1 cellular context compared by ENCODE assay signal in the genomic region with DNA sequence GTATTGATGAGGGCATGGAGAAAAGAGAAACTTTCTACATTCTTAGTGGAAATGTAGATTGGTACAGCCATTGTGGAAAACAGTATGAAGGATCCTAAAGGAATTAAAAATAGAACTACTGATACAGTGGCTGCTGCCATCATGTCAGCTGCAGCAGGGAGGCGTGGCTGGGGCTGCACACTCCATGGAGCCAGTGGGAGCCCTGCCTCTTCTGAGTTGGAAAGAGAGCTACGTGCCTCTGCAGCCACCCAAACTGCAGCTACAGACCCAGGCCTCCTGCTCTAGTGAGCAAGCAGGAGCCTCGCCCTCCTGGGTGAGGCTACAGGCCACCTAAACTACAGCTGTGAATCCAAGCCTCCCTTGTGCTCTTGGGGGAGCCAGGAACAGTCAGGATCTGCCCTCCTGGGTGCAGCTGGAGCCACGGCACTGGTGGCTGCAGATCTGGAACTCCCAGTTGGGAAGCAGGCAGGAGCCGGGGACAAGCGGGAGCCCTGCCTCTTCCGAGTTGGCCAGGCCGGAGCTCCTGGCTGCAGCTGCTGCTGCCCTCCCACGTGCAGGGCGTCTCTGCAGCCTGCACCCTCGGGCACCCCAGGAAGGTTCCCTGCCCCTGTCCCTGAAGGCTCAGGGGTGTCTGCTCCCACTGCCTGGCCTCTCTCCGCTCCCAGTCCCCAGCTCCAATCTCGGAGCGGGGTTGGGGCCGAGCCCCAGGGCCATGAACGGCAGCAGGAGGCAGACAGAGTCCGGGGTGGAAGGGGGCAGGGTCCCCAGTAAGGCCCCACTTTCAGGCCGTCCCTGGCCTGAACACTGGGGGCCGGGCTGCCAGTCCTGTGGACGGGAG.
TF ChIP-seq lines count a peak whose summit lies in the region.

No MANE protein-coding gene starts in this region.

TF ChIP-seq in HepG2, 621 proteins besides CTCF, POLR2A, EP300 and RAD21 (continued from another document):
- TF ChIP-seq ZFX (CRISPR knock-in tag; IDR thresholded peaks at IDR 0.05; ENCODE audit: low read depth), result peak; percentile 71
- 0 out of 2 replicates have a peak, but pooled peaks have one; percentile 19 for TF ChIP-seq KDM5B (CRISPR knock-in tag; IDR thresholded peaks at IDR 0.05; ENCODE audit: borderline replicate concordance)
- TF ChIP-seq NFKB2 (CRISPR knock-in tag; IDR thresholded peaks at IDR 0.05; ENCODE audit: borderline replicate concordance), result peak; percentile 63; the same call in 1 of the 2 replicates
- TF ChIP-seq ZMYM3 (CRISPR knock-in tag; IDR thresholded peaks at IDR 0.05), result peak; percentile 46; the same call in 1 of the 2 replicates
- TF ChIP-seq RCOR2 (CRISPR knock-in tag; IDR thresholded peaks at IDR 0.05), result no peak
- TF ChIP-seq MAX (IDR thresholded peaks at IDR 0.05), result peak; percentile 38; the same call in 1 of the 2 replicates
- no peak for TF ChIP-seq ZNF44 (CRISPR knock-in tag; IDR thresholded peaks at IDR 0.05)
- TF ChIP-seq, protein P1, sequence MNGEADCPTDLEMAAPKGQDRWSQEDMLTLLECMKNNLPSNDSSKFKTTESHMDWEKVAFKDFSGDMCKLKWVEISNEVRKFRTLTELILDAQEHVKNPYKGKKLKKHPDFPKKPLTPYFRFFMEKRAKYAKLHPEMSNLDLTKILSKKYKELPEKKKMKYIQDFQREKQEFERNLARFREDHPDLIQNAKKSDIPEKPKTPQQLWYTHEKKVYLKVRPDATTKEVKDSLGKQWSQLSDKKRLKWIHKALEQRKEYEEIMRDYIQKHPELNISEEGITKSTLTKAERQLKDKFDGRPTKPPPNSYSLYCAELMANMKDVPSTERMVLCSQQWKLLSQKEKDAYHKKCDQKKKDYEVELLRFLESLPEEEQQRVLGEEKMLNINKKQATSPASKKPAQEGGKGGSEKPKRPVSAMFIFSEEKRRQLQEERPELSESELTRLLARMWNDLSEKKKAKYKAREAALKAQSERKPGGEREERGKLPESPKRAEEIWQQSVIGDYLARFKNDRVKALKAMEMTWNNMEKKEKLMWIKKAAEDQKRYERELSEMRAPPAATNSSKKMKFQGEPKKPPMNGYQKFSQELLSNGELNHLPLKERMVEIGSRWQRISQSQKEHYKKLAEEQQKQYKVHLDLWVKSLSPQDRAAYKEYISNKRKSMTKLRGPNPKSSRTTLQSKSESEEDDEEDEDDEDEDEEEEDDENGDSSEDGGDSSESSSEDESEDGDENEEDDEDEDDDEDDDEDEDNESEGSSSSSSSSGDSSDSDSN (CRISPR knock-in tag; IDR thresholded peaks at IDR 0.05), result peak; percentile 63
